In the genomic region with DNA sequence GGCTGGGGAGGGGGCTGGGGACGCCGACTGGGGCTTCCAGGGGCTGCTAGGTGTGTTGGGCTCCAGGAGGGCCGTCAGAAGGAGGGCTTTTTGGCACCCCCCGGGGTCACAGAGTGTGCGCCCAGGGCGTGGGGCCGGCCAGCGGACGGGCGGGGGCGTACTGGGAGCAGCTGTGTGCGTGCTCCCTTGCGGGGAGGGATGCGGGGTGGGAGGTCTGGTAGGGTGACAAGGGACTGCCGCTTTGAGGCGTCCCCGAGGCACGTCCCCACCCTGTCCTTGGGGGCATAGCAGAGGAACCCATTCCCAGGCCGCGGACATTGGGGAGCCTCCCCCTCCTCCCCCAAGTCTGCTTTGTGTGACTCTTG, we compare ENCODE assay signal across 8 cellular contexts. TPM values are rescaled to one million over a fixed set of nuclear protein-coding genes. Genes with fewer than 3 reads are reported as not detected.
DNase-seq lines count a peak whose midpoint lies in the region; ATAC-seq, FAIRE-seq and TF ChIP-seq lines count a peak whose summit lies in the region.

No MANE protein-coding gene starts in this region.

- H3K36me3 ChIP-seq in SK-N-SH (replicated peaks in 1 of 2; ENCODE audit: control insufficient read depth in 1 of 2, insufficient read depth in 2 of 2, low read length in 1 of 2), result no peaks in the 10 kb centered on the region
- no peaks in the 10 kb centered on the region for H3K36me3 ChIP-seq in keratinocyte (ENCODE audit: control insufficient read depth in 2 of 2, extremely low read depth in 1 of 2, insufficient read depth in 2 of 2, low read length in 2 of 2)

- H4K20me1 ChIP-seq in SK-N-SH (ENCODE audit: insufficient read depth) (no peaks in the 10 kb centered on the region), keratinocyte (ENCODE audit: control insufficient read depth, extremely low read depth, insufficient read depth, low read length) (peaks cover 7% of the 10 kb centered on the region)

- no peaks in the 10 kb centered on the region for H3K36me3 Mint-ChIP-seq in T-cell
- no peaks in the 10 kb centered on the region for H3K36me3 Mint-ChIP-seq in stimulated activated memory B cell treated with anti-CD40 and anti-IgM and Interleukin-4, amounts not matched to agents 10 μg/mL and 1 μg/mL and 100 μg/mL, for 72 hours

- H3K9me2 ChIP-seq in SK-N-SH, result no peaks in the 10 kb centered on the region

- POLR2A ChIA-PET in SK-N-SH (lab: Yijun Ruan, JAX) (no interaction called here), T-cell (lab: Charles Lee) (no interaction called here)

- DNase-seq in SK-N-SH (no peak), T-cell (no peak), keratinocyte (ENCODE audit: low read depth, low spot score) (no peak), NCI-H524 (lab: John Stamatoyannopoulos, UW) (no peak)

- peak overlapping the region; percentile 64 to 66 for H3K4me3 ChIP-seq in SK-N-SH (ENCODE audit: low read depth in 2 of 2, low read length in 1 of 2)
- no peak overlapping the region for H3K4me3 ChIP-seq in keratinocyte (ENCODE audit: control insufficient read depth in 2 of 3, extremely low read depth in 1 of 3, insufficient read depth in 2 of 3, low read depth in 1 of 3, low read length in 3 of 3)

- peaks cover 33 to 73% of the 10 kb centered on the region in 2 experiments; a peak in 3 of 4 replicates for H3K4me1 ChIP-seq in SK-N-SH (ENCODE audit: control insufficient read depth in 1 of 2, insufficient read depth in 2 of 2, low read depth in 1 of 2, low read length in 1 of 2)
- H3K4me1 ChIP-seq in keratinocyte (ENCODE audit: control insufficient read depth, extremely low read depth, insufficient read depth, low read length), result peaks cover 39% of the 10 kb centered on the region

- H3K27me3 Mint-ChIP-seq in T-cell, result peaks cover 5 to 31% of the 10 kb centered on the region in 2 donors
- H3K27me3 Mint-ChIP-seq in stimulated activated memory B cell treated with anti-CD40 and anti-IgM and Interleukin-4, amounts not matched to agents 10 μg/mL and 1 μg/mL and 100 μg/mL, for 72 hours, result peaks cover 61% of the 10 kb centered on the region

- H3K79me2 ChIP-seq in SK-N-SH (ENCODE audit: insufficient read depth) (no peaks in the 10 kb centered on the region), keratinocyte (ENCODE audit: control insufficient read depth, insufficient read depth, low read length) (no peaks in the 10 kb centered on the region)

- WGBS in SK-N-SH (ENCODE audit: low lambda C conversion rate), result 65% methylated on average over 4 of the region's 20 CpGs

- H3K27ac ChIP-seq in SK-N-SH (ENCODE audit: low read depth in 2 of 2, low read length in 1 of 2), result no peak overlapping the region
- no peak overlapping the region for H3K27ac ChIP-seq in keratinocyte (ENCODE audit: control insufficient read depth, insufficient read depth, low read length)

- no peak for FAIRE-seq in keratinocyte (lab: Jason Lieb, UNC)

- H2AFZ ChIP-seq in SK-N-SH (ENCODE audit: low read depth) (no peak overlapping the region), keratinocyte (ENCODE audit: control insufficient read depth, low read length) (no peak overlapping the region)

- TF ChIP-seq CTCF in SK-N-SH (IDR thresholded peaks at IDR 0.05), result no peak
- no peak for TF ChIP-seq CTCF in keratinocyte (optimal IDR thresholded peaks at IDR 0.05 in 1 of 3, IDR thresholded peaks at IDR 0.05 in 1 of 3, conservative IDR thresholded peaks at IDR 0.05 in 1 of 3; ENCODE audit: extremely low read depth in 1 of 3, insufficient read depth in 2 of 3, low read length in 3 of 3)

- dilution Hi-C loops in keratinocyte (cut with MboI; ENCODE audit: extremely low pct_ligation_motif_present, low sequenced_read_pairs), result no loop called here

- peaks cover 3% of the 10 kb centered on the region for H3K9me1 ChIP-seq in keratinocyte (ENCODE audit: control insufficient read depth, extremely low read depth, insufficient read depth, low read length)

- no peak for TF ChIP-seq EP300 in SK-N-SH (IDR thresholded peaks at IDR 0.05; ENCODE audit: borderline replicate concordance in 1 of 2, low read depth in 1 of 2, low read length in 1 of 2)

- H3K27me3 ChIP-seq in SK-N-SH (ENCODE audit: insufficient read depth), result no peaks in the 10 kb centered on the region
- peaks cover 51% of the 10 kb centered on the region for H3K27me3 ChIP-seq in keratinocyte (ENCODE audit: control insufficient read depth, extremely low read depth, insufficient read depth, low read length)

- CTCF ChIA-PET in SK-N-SH (lab: Yijun Ruan, JAX) (interaction anchor here (0.9 to 9.1 kb wide), 9 partner anchors 10 to 90 kb away, joined by 3 to 56 read pairs (median 3); no protein-coding TSS in a partner anchor), T-cell (lab: Charles Lee) (interaction anchor here in 1 of 2 donors (0.6 kb wide), 1 partner anchor 40 kb away, joined by 4 read pairs; no protein-coding TSS in a partner anchor)

- peak overlapping the region; percentile 57 to 67 (median 59) for H3K4me3 Mint-ChIP-seq in T-cell
- peak overlapping the region; percentile 55 for H3K4me3 Mint-ChIP-seq in stimulated activated memory B cell treated with anti-CD40 and anti-IgM and Interleukin-4, amounts not matched to agents 10 μg/mL and 1 μg/mL and 100 μg/mL, for 72 hours

- no peak for TF ChIP-seq POLR2A in GM18505 (IDR thresholded peaks at IDR 0.05; ENCODE audit: borderline replicate concordance, extremely low read depth, insufficient read depth, insufficient read length)

- H3K4me1 Mint-ChIP-seq in T-cell, result peaks cover 18 to 35% (median 29%) of the 10 kb centered on the region in 3 donors
- H3K4me1 Mint-ChIP-seq in stimulated activated memory B cell treated with anti-CD40 and anti-IgM and Interleukin-4, amounts not matched to agents 10 μg/mL and 1 μg/mL and 100 μg/mL, for 72 hours, result peaks cover 5% of the 10 kb centered on the region

- TF ChIP-seq RAD21 in SK-N-SH (IDR thresholded peaks at IDR 0.05; ENCODE audit: low read length), result no peak

- H3K4me2 ChIP-seq in SK-N-SH (peak overlapping the region; percentile 93), keratinocyte (ENCODE audit: control insufficient read depth, extremely low read depth, insufficient read depth, low read depth, low read length) (peak overlapping the region; percentile 66)

- H3F3A ChIP-seq in SK-N-SH (replicated peaks; ENCODE audit: insufficient read depth), result peaks cover 10% of the 10 kb centered on the region

- no peak overlapping the region for H3K27ac Mint-ChIP-seq in T-cell
- H3K27ac Mint-ChIP-seq in stimulated activated memory B cell treated with anti-CD40 and anti-IgM and Interleukin-4, amounts not matched to agents 10 μg/mL and 1 μg/mL and 100 μg/mL, for 72 hours, result no peak overlapping the region

- H3K9me3 ChIP-seq in SK-N-SH (no peaks in the 10 kb centered on the region), keratinocyte (ENCODE audit: control insufficient read depth, low read depth, low read length) (no peaks in the 10 kb centered on the region)

- no peak for ATAC-seq in SK-N-SH treated with all-trans-retinoic acid at 6 μM for 48 hours
- no peak for ATAC-seq in T-cell (replicated peaks in 1 of 4)
- no peak for ATAC-seq in stimulated activated memory B cell treated with anti-CD40 and anti-IgM and Interleukin-4, amounts not matched to agents 10 μg/mL and 1 μg/mL and 100 μg/mL, for 72 hours
- no peak for ATAC-seq in GM18505 (IDR thresholded peaks at IDR 0.05; ENCODE audit: unreplicated experiment)
- ATAC-seq in GM21825 (IDR thresholded peaks at IDR 0.05; ENCODE audit: unreplicated experiment), result no peak

- H3K9me3 Mint-ChIP-seq in T-cell, result no peaks in the 10 kb centered on the region
- H3K9me3 Mint-ChIP-seq in stimulated activated memory B cell treated with anti-CD40 and anti-IgM and Interleukin-4, amounts not matched to agents 10 μg/mL and 1 μg/mL and 100 μg/mL, for 72 hours, result no peaks in the 10 kb centered on the region

- H3K9ac ChIP-seq in SK-N-SH (no peak overlapping the region), keratinocyte (ENCODE audit: control insufficient read depth, extremely low read depth, insufficient read depth, low read length) (no peak overlapping the region)

TF ChIP-seq in SK-N-SH, 30 proteins besides CTCF, POLR2A, EP300 and RAD21 (continues in another document):
- TF ChIP-seq, protein P1, sequence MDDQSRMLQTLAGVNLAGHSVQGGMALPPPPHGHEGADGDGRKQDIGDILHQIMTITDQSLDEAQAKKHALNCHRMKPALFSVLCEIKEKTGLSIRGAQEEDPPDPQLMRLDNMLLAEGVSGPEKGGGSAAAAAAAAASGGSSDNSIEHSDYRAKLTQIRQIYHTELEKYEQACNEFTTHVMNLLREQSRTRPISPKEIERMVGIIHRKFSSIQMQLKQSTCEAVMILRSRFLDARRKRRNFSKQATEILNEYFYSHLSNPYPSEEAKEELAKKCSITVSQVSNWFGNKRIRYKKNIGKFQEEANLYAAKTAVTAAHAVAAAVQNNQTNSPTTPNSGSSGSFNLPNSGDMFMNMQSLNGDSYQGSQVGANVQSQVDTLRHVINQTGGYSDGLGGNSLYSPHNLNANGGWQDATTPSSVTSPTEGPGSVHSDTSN (IDR thresholded peaks at IDR 0.05), result no peak
- TF ChIP-seq ELF1 (IDR thresholded peaks at IDR 0.05), result no peak

TF ChIP-seq in SK-N-SH treated with all-trans-retinoic acid at 6 μM for 48 hours, 23 proteins besides CTCF, POLR2A, EP300 and RAD21 (continues in another document):
- TF ChIP-seq OSR1 (CRISPR knock-in tag; IDR thresholded peaks at IDR 0.05), result no peak

RNA-seq across cellular contexts. Expression of a gene that starts 1.1 kb away (rescaled TPM):
- polyA plus RNA-seq in SK-N-SH (2012; rRNA removed) (0.11 and 0.35 TPM in 2 replicates), keratinocyte (not detected in 3 replicates)
- polyA plus RNA-seq in SK-N-SH (2012; cell fraction: cytosol; rRNA removed), result 0.24 and 0.33 TPM in 2 replicates
- polyA plus RNA-seq in SK-N-SH (2012; cell fraction: nucleus; rRNA removed), result 0.50 and 0.55 TPM in 2 replicates
- total RNA-seq in T-cell, result under 1 TPM in 3 of 5 donors, not detected in 2; 0.13 to 0.70 (median 0.63) TPM
- polyA plus RNA-seq in keratinocyte (2011; ENCODE audit: low read depth), result not detected
- polyA plus RNA-seq in keratinocyte (2011; cell fraction: cytosol; rRNA removed), result not detected in 2 replicates
- polyA plus RNA-seq in keratinocyte (2011; cell fraction: nucleus; rRNA removed), result not detected in 2 replicates
- 0.18 TPM in 1 of 2 replicates, not detected in the other for polyA plus RNA-seq in keratinocyte (2012; ENCODE audit: low replicate concordance)
- polyA minus RNA-seq in keratinocyte, result not detected in 3 replicates
- not detected for polyA minus RNA-seq in keratinocyte (2011; cell fraction: cytosol; rRNA and poly(A)+ RNA removed)
- polyA minus RNA-seq in keratinocyte (2011; cell fraction: nucleus; rRNA and poly(A)+ RNA removed), result not detected in 2 replicates

Comparison
In these comparisons a context has a peak if more than half of its experiments do, and no peak if none do; other contexts are left out.
1. H3K4me3 ChIP-seq: peak in SK-N-SH (2 of 2); none in keratinocyte (0 of 3).